In the genomic region with DNA sequence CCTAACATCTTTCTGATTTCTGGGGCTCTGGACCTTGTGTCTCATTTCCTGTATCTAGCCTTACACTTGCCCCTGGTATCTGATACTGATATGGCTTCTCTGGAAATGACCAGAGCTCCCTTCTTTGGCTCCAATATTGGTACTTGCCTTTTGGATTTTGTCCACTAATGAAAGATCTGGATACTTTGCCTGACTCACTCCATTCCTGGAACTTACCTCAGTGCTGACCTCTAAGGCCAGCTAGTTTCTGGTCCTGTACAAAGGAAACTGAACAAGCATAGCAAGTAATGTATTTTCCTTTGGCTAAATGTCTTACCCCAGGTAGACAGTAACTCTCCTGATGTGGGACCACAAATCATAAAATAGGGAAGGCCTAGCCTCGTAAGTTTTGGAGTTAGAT, we compare ENCODE assay signal across 20 cellular contexts.
DNase-seq lines count a peak whose midpoint lies in the region; ATAC-seq and TF ChIP-seq lines count a peak whose summit lies in the region.
"Had no signal": no experiment of that assay in that cellular context is flagged by ENCODE, and none has a peak within 500 bp of the region (broad histone marks: within the 10 kb centered on the region; RNA-seq: fewer than 3 reads in every experiment).

No MANE protein-coding gene starts in this region.

- H3K9ac ChIP-seq in GM23248, result no peak overlapping the region

- no peak overlapping the region for H3K27ac ChIP-seq in GM23248
- peak overlapping the region in 9 of 12 donors; percentile 48 to 80 (median 72) for H3K27ac ChIP-seq in heart left ventricle
- H3K27ac ChIP-seq in gastrocnemius medialis, result peak overlapping the region in 3 of 4 donors; percentile 5 to 58 (median 57)

- no peaks in the 10 kb centered on the region for H3K9me2 ChIP-seq in GM23248 (ENCODE audit: insufficient read depth)

- H2AFZ ChIP-seq in GM23248, result 0 out of 2 replicates have a peak overlapping the region, but pooled peaks have one; percentile 8

- ATAC-seq in heart left ventricle, result peak in 3 of 4 donors; percentile 46 to 72 (median 65)
- ATAC-seq in gastrocnemius medialis, result no peak
- ATAC-seq: activated CD8-positive, alpha-beta memory T cell treated with anti-CD3 and anti-CD28 coated beads, Interleukin-2, amount 10 ng/mL, durations not matched to agents 7 days and 5 days; esophagus mucosa had no signal

- peak; percentile 51 for DNase-seq in GM23248
- peak; percentile 53 for DNase-seq in choroid plexus epithelial cell (ENCODE audit: low read depth)
- DNase-seq in heart left ventricle, result no peak
- DNase-seq in gastrocnemius medialis, result no peak
- DNase-seq in activated effector memory CD4-positive, alpha-beta T cell treated with Interleukin-2 at 50 U/mL for 16 hours, result no peak
- DNase-seq in MG63, result no peak
- DNase-seq in HuH-7 (ENCODE audit: low spot score), result no peak
- DNase-seq: activated CD4-positive, alpha-beta T cell treated with anti-CD3 and anti-CD28 coated beads for 4 hours; activated CD8-positive, alpha-beta memory T cell treated with anti-CD3 and anti-CD28 coated beads, Interleukin-2, amount 10 ng/mL, durations not matched to agents 7 days and 5 days; activated naive CD8-positive, alpha-beta T cell treated with anti-CD3 and anti-CD28 coated beads, Interleukin-2, amount 10 ng/mL, durations not matched to agents 7 days and 5 days; CD4-positive, alpha-beta memory T cell; DMS53; GOT3; immature natural killer cell; NCI-H1694 treated with DMSO at 0.1 percent for 48 hours; NCI-H774; SHP77 treated with DMSO at 0.1 percent for 48 hours; substantia nigra; T-helper 1 cell had no signal

- H4K20me1 ChIP-seq in GM23248 (ENCODE audit: insufficient read depth), result no peaks in the 10 kb centered on the region

- H3K4me2 ChIP-seq in GM23248 (ENCODE audit: unreplicated experiment), result no peak overlapping the region

- H3K27me3 ChIP-seq in GM23248 (replicated peaks; ENCODE audit: insufficient read depth), result no peaks in the 10 kb centered on the region
- H3K27me3 ChIP-seq in heart left ventricle, result no peaks in the 10 kb centered on the region
- H3K27me3 ChIP-seq in gastrocnemius medialis, result no peaks in the 10 kb centered on the region
- H3K27me3 ChIP-seq in MG63, result no peaks in the 10 kb centered on the region

- H3K4me3 ChIP-seq in GM23248 (no peak overlapping the region), choroid plexus epithelial cell (ENCODE audit: low read depth, low read length) (no peak overlapping the region), heart left ventricle (no peak overlapping the region), gastrocnemius medialis (no peak overlapping the region), MG63 (no peak overlapping the region)

- WGBS in GM23248 (ENCODE audit: low coverage in 1 of 2, low lambda C conversion rate in 2 of 2, missing lambda C conversion rate in 2 of 2), 2 experiments, result 96 to 100% methylated on average over 1 of the region's 1 CpG
- WGBS in heart left ventricle, 4 donors, result 87 to 96% (median 95%) methylated on average over 1 of the region's 1 CpG

- H3K9me3 ChIP-seq in GM23248 (ENCODE audit: low read depth) (no peaks in the 10 kb centered on the region), heart left ventricle (no peaks in the 10 kb centered on the region), gastrocnemius medialis (no peaks in the 10 kb centered on the region), MG63 (no peaks in the 10 kb centered on the region)

- no peaks in the 10 kb centered on the region for H3F3A ChIP-seq in GM23248 (ENCODE audit: insufficient read depth)

- TF ChIP-seq CTCF in choroid plexus epithelial cell (conservative IDR thresholded peaks at IDR 0.05; ENCODE audit: low read depth, low read length) (no peak), heart left ventricle (IDR thresholded peaks at IDR 0.05) (no peak), gastrocnemius medialis (IDR thresholded peaks at IDR 0.05 in 4 of 5, conservative IDR thresholded peaks at IDR 0.05 in 1 of 5) (no peak)

- intact Hi-C loops in heart left ventricle (cut with DNase I), result no loop called here
- intact Hi-C loops in gastrocnemius medialis (cut with DNase I; ENCODE audit: low total_unique reads), result no loop called here

- no peaks in the 10 kb centered on the region for H3K79me2 ChIP-seq in GM23248 (ENCODE audit: insufficient read depth)

- in situ Hi-C loops in GM23248 (cut with MboI), result no loop called here
- in situ Hi-C loops in gastrocnemius medialis (cut with MboI; ENCODE audit: low sequenced_read_pairs in 4 of 4), result no loop called here

- TF ChIP-seq POLR2A in heart left ventricle (IDR thresholded peaks at IDR 0.05) (no peak), gastrocnemius medialis (IDR thresholded peaks at IDR 0.05) (no peak)

- H3K36me3 ChIP-seq in GM23248 (ENCODE audit: low read depth), result no peaks in the 10 kb centered on the region
- H3K36me3 ChIP-seq in heart left ventricle, result no peaks in the 10 kb centered on the region
- H3K36me3 ChIP-seq in gastrocnemius medialis, result no peaks in the 10 kb centered on the region
- no peaks in the 10 kb centered on the region for H3K36me3 ChIP-seq in MG63

- H3K4me1 ChIP-seq in GM23248 (ENCODE audit: insufficient read depth) (peaks cover 7% of the 10 kb centered on the region), heart left ventricle (peaks cover 0 to 14% (median 3%) of the 10 kb centered on the region in 12 donors), gastrocnemius medialis (no peaks in the 10 kb centered on the region)

Comparison
In these comparisons a context has a peak if more than half of its experiments do, and no peak if none do; other contexts are left out.
1. DNase-seq: peak in GM23248 (single experiment) and choroid plexus epithelial cell (single experiment); none in heart left ventricle (0 of 5), gastrocnemius medialis (0 of 2), activated effector memory CD4-positive, alpha-beta T cell treated with Interleukin-2 at 50 U/mL for 16 hours (single experiment), MG63 (single experiment) and HuH-7 (single experiment).
2. ATAC-seq: peak in heart left ventricle (3 of 4); none in gastrocnemius medialis (0 of 2).